ENCODE assay signal across 23 cellular contexts in genomic region chr5:56244676-56245075, GRCh38. TPM values are rescaled to one million over a fixed set of nuclear protein-coding genes. Genes with fewer than 3 reads are reported as not detected.
DNase-seq lines count a peak whose midpoint lies in the region; ATAC-seq, FAIRE-seq and TF ChIP-seq lines count a peak whose summit lies in the region.
"Had no signal": no experiment of that assay in that cellular context is flagged by ENCODE, and none has a peak within 500 bp of the region (broad histone marks: within the 10 kb centered on the region; RNA-seq: fewer than 3 reads in every experiment).

No MANE protein-coding gene starts in this region.

- H3K9me3 Mint-ChIP-seq in chondrocyte (ENCODE audit: low read depth): peaks cover 10% of the 10 kb centered on the region

- ATAC-seq in HepG2: no peak
- no peak for ATAC-seq in right lobe of liver
- peak; percentile 21 for ATAC-seq in foreskin keratinocyte
- ATAC-seq: A549, Panc1 had no signal

- no peak overlapping the region for H3K4me3 ChIP-seq in HepG2 (replicated peaks in 1 of 3; ENCODE audit: insufficient read depth in 1 of 3, low read depth in 2 of 3, low read length in 3 of 3)
- H3K4me3 ChIP-seq in right lobe of liver: no peak overlapping the region
- H3K4me3 ChIP-seq: A549; BLaER1 treated with 17β-estradiol and CSF1 and Interleukin-3, amounts not matched to agents 10 nM and 100 nM; SK-N-MC had no signal

- no peak for DNase-seq in HepG2 (ENCODE audit: low spot score)
- no peak for DNase-seq in right lobe of liver
- DNase-seq in RPMI8226: peak; percentile 12
- DNase-seq in foreskin keratinocyte: peak in 1 of 2 donors; percentile 45
- no peak for DNase-seq in A172 (ENCODE audit: low spot score)
- DNase-seq in GM12892 (ENCODE audit: insufficient read length): no peak
- DNase-seq in chondrocyte (ENCODE audit: low spot score): no peak
- DNase-seq: AML-193; CD4-positive, alpha-beta T cell; KG1; MM.1S; NCI-H2029; NCI-H446 treated with DMSO at 0.1 percent for 48 hours; NCI-H526; SHP77 treated with DMSO at 0.1 percent for 48 hours had no signal

- no peak overlapping the region for H3K4me2 ChIP-seq in HepG2 (ENCODE audit: low read depth, low read length)
- H3K4me2 ChIP-seq: A549; BLaER1 treated with 17β-estradiol and CSF1 and Interleukin-3, amounts not matched to agents 10 nM and 100 nM had no signal

- TF ChIP-seq POLR2A in HepG2 (IDR thresholded peaks at IDR 0.05; ENCODE audit: insufficient read depth in 1 of 2, low read depth in 2 of 2, low read length in 2 of 2) (no peak), right lobe of liver (IDR thresholded peaks at IDR 0.05) (no peak), GM12892 (IDR thresholded peaks at IDR 0.05; ENCODE audit: low read depth, low read length) (no peak)

- CTCF ChIA-PET in HepG2 (lab: Yijun Ruan, JAX; ENCODE audit: low intra/inter-chr PET ratio, low total read pairs): no interaction called here

- H3K36me3 Mint-ChIP-seq in chondrocyte (ENCODE audit: low read depth): no peaks in the 10 kb centered on the region

- H3K4me1 ChIP-seq in HepG2 (ENCODE audit: insufficient read depth, low read length) (no peaks in the 10 kb centered on the region), right lobe of liver (no peaks in the 10 kb centered on the region), foreskin keratinocyte (no peaks in the 10 kb centered on the region)
- H3K4me1 ChIP-seq: A549 had no signal

- no peak for FAIRE-seq in HepG2 (lab: Jason Lieb, UNC)
- FAIRE-seq in GM12892 (lab: Jason Lieb, UNC): no peak
- FAIRE-seq: A549, D721Med, GM18507, H54 had no signal

- H3K4me3 Mint-ChIP-seq in chondrocyte (ENCODE audit: unreplicated experiment): no peak overlapping the region
- H3K4me3 Mint-ChIP-seq: CD4-positive, alpha-beta T cell had no signal

- no peak for TF ChIP-seq RAD21 in HepG2 (CRISPR knock-in tag; IDR thresholded peaks at IDR 0.05)

- intact Hi-C loops in HepG2 (cut with micrococcal nuclease; ENCODE audit: unreplicated experiment): no loop called here
- intact Hi-C loops in right lobe of liver (cut with DNase I): no loop called here

- no peaks in the 10 kb centered on the region for H3K36me3 ChIP-seq in HepG2 (replicated peaks in 1 of 2; ENCODE audit: control insufficient read depth in 1 of 2, insufficient read depth in 2 of 2, low read length in 2 of 2)
- no peaks in the 10 kb centered on the region for H3K36me3 ChIP-seq in right lobe of liver

- H3K79me2 ChIP-seq in HepG2 (ENCODE audit: insufficient read depth, low read length): no peaks in the 10 kb centered on the region

- H4K20me1 ChIP-seq in HepG2 (ENCODE audit: insufficient read depth, low read length): no peaks in the 10 kb centered on the region
- H4K20me1 ChIP-seq: BLaER1 treated with 17β-estradiol and CSF1 and Interleukin-3, amounts not matched to agents 10 nM and 100 nM had no signal

- no peak overlapping the region for H3K27ac Mint-ChIP-seq in chondrocyte (ENCODE audit: unreplicated experiment)
- H3K27ac Mint-ChIP-seq: CD4-positive, alpha-beta T cell had no signal

- TF ChIP-seq EP300 in HepG2 (IDR thresholded peaks at IDR 0.05; ENCODE audit: low read depth in 2 of 2, low read length in 2 of 2) (no peak), HepG2 (CRISPR knock-in tag; IDR thresholded peaks at IDR 0.05; ENCODE audit: borderline replicate concordance) (no peak)

- no peak for TF ChIP-seq CTCF in HepG2 (CRISPR knock-in tag; IDR thresholded peaks at IDR 0.05)
- no peak for TF ChIP-seq CTCF in right lobe of liver (IDR thresholded peaks at IDR 0.05)
- no peak for TF ChIP-seq CTCF in foreskin keratinocyte (conservative IDR thresholded peaks at IDR 0.05)
- no peak for TF ChIP-seq CTCF in chondrocyte (IDR thresholded peaks at IDR 0.05)

- no peak overlapping the region for H2AFZ ChIP-seq in HepG2 (ENCODE audit: low read length)

- in situ Hi-C loops in HepG2 (cut with HindIII; ENCODE audit: extremely low pct_ligation_motif_present, low pct_unique_long_range_greater_than_20kb): no loop called here

- H3K27ac ChIP-seq in HepG2 (ENCODE audit: extremely low read length, insufficient read depth, low read length) (no peak overlapping the region), right lobe of liver (no peak overlapping the region), foreskin keratinocyte (no peak overlapping the region)
- H3K27ac ChIP-seq: A549; BLaER1 treated with 17β-estradiol and CSF1 and Interleukin-3, amounts not matched to agents 10 nM and 100 nM; SK-N-MC had no signal

- H3K9ac ChIP-seq in HepG2 (ENCODE audit: insufficient read depth, low read depth, low read length): no peak overlapping the region
- H3K9ac ChIP-seq: BLaER1 treated with 17β-estradiol and CSF1 and Interleukin-3, amounts not matched to agents 10 nM and 100 nM had no signal

- POLR2A ChIA-PET in HepG2 (lab: Yijun Ruan, JAX): no interaction called here

- H3K9me3 ChIP-seq in HepG2 (ENCODE audit: low read length) (peaks cover 12% of the 10 kb centered on the region), right lobe of liver (no peaks in the 10 kb centered on the region)

- H3K4me1 Mint-ChIP-seq in chondrocyte (ENCODE audit: low read depth): peaks cover 18% of the 10 kb centered on the region

- no peaks in the 10 kb centered on the region for H3K27me3 Mint-ChIP-seq in chondrocyte (ENCODE audit: low read depth)
- H3K27me3 Mint-ChIP-seq: CD4-positive, alpha-beta T cell had no signal

- H3K27me3 ChIP-seq in HepG2 (ENCODE audit: control insufficient read depth in 1 of 2, insufficient read depth in 2 of 2, low read length in 2 of 2) (no peaks in the 10 kb centered on the region; a peak in 1 of 5 replicates), right lobe of liver (no peaks in the 10 kb centered on the region), foreskin keratinocyte (no peaks in the 10 kb centered on the region)
- H3K27me3 ChIP-seq: BLaER1 treated with 17β-estradiol and CSF1 and Interleukin-3, amounts not matched to agents 10 nM and 100 nM had no signal

- BruUV-seq in HepG2 (replicated peaks; lab: Mats Ljungman, UMichigan): no TSS peak

TF ChIP-seq in HepG2, 621 proteins besides CTCF, POLR2A, EP300 and RAD21:
- TF ChIP-seq SRSF9 (IDR thresholded peaks at IDR 0.05; ENCODE audit: borderline replicate concordance, insufficient read depth, low read depth, low read length, poor library complexity, severe bottlenecking) (no peak), ATF7 (IDR thresholded peaks at IDR 0.05) (peak; percentile 33; the same call in 1 of the 2 replicates), ATF7 (CRISPR knock-in tag; IDR thresholded peaks at IDR 0.05) (no peak), KLF6 (CRISPR knock-in tag; IDR thresholded peaks at IDR 0.05) (no peak)

RNA-seq across cellular contexts. Expression of gene ANKRD55, which starts 11.5 kb away (rescaled TPM):
- total RNA-seq in HepG2 (2016; rRNA removed; fragmentation: Illumina TruSeq; extraction: Trizol) (0.11 and 0.31 TPM in 2 replicates), right lobe of liver (1 to 10 TPM in 4 of 6 experiments, under 1 TPM in 2; 0.68 to 2.2 (median 1.2) TPM), foreskin keratinocyte (not detected in 2 replicates), chondrocyte (not detected in 3 replicates)
- total RNA-seq in HepG2 (2016; cell fraction: cytosol; rRNA removed; fragmentation: Illumina TruSeq; extraction: Trizol; ENCODE audit: low read depth): not detected in 2 replicates
- total RNA-seq in HepG2 (2016; cell fraction: insoluble cytoplasmic fraction; rRNA removed; fragmentation: Illumina TruSeq; extraction: Trizol): 0.17 TPM in 1 of 2 replicates, not detected in the other
- 0.24 and 0.31 TPM in 2 replicates for total RNA-seq in HepG2 (2016; cell fraction: membrane; rRNA removed; fragmentation: Illumina TruSeq; extraction: Trizol)
- total RNA-seq in HepG2 (2016; cell fraction: nucleus; rRNA removed; fragmentation: Illumina TruSeq; extraction: Trizol): 0.25 TPM in 1 of 2 replicates, not detected in the other
- polyA plus RNA-seq in HepG2 (2011; rRNA removed) (0.10 and 0.28 TPM in 2 replicates), foreskin keratinocyte (not detected in 2 replicates)
- 0.12 and 0.13 TPM in 2 replicates for polyA plus RNA-seq in HepG2 (2011; cell fraction: cytosol; rRNA removed)
- 0.09 and 0.18 TPM in 2 replicates for polyA plus RNA-seq in HepG2 (2011; cell fraction: nucleus; rRNA removed)
- 0.12 TPM in 1 of 2 replicates, not detected in the other for polyA plus RNA-seq in HepG2 (2012)
- polyA plus RNA-seq in HepG2 (2016; cell fraction: cytosol; fragmentation: Illumina TruSeq; extraction: Trizol; ENCODE audit: low read depth): 0.15 and 0.29 TPM in 2 replicates
- polyA plus RNA-seq in HepG2 (2016; cell fraction: insoluble cytoplasmic fraction; fragmentation: Illumina TruSeq; extraction: Trizol; ENCODE audit: low read depth): 0.40 and 0.46 TPM in 2 replicates
- polyA plus RNA-seq in HepG2 (2016; cell fraction: membrane; fragmentation: Illumina TruSeq; extraction: Trizol; ENCODE audit: low read depth): 0.19 and 0.24 TPM in 2 replicates
- 0.31 TPM in 1 of 2 replicates, not detected in the other for polyA plus RNA-seq in HepG2 (2016; cell fraction: nucleus; fragmentation: Illumina TruSeq; extraction: Trizol; ENCODE audit: insufficient read depth, low read depth)
- 0.21 TPM in 1 of 2 replicates, not detected in the other for polyA minus RNA-seq in HepG2 (2011; rRNA and poly(A)+ RNA removed; ENCODE audit: low replicate concordance)
- polyA minus RNA-seq in HepG2 (2011; cell fraction: cytosol; rRNA and poly(A)+ RNA removed): not detected in 2 replicates
- polyA minus RNA-seq in HepG2 (2011; cell fraction: nucleus; rRNA and poly(A)+ RNA removed): not detected in 2 replicates
- total RNA-seq in A172 (2014; rRNA removed; shearing (Covaris generic)): not detected in 2 replicates
- not detected for polyA plus RNA-seq in GM12892 (2012; ENCODE audit: missing spikeins)
- total RNA-seq: HT1080 had no signal
